Comparison of ENCODE assay signal across 7 cellular contexts in genomic region chr2:161238264-161238558, GRCh38.
DNase-seq lines count a peak whose midpoint lies in the region; ATAC-seq and TF ChIP-seq lines count a peak whose summit lies in the region.

No MANE protein-coding gene starts in this region.

- H3K9me3 ChIP-seq in iPS-15b (ENCODE audit: control insufficient read depth, insufficient read depth, low read length): no peaks in the 10 kb centered on the region

- no peak overlapping the region for H3K9ac ChIP-seq in iPS-15b (ENCODE audit: low read depth, low read length)

- no peak for TF ChIP-seq CTCF in HFF-Myc (IDR thresholded peaks at IDR 0.05; ENCODE audit: low read depth, low read length, missing control alignments)

- H3K9me3 Mint-ChIP-seq in activated T-helper 17 cell treated with anti-CD3 and anti-CD28 coated beads, Interleukin-2, amount 50 U/mL, for 72 hours: no peaks in the 10 kb centered on the region
- no peaks in the 10 kb centered on the region for H3K9me3 Mint-ChIP-seq in stimulated activated effector memory CD8-positive, alpha-beta T cell treated with anti-CD3 and anti-CD28 coated beads, Interleukin-12 subunit alpha, Interleukin-12 subunit beta, amount 100 ng/mL, for 72 hours

- no peak for DNase-seq in HFF-Myc (ENCODE audit: extremely low read depth, low read depth)
- no peak for DNase-seq in stimulated activated effector memory CD8-positive, alpha-beta T cell treated with anti-CD3 and anti-CD28 coated beads, Interleukin-12 subunit alpha, Interleukin-12 subunit beta, amount 100 ng/mL, for 72 hours (ENCODE audit: low spot score in 2 of 2)
- DNase-seq in NCI-H1417 (lab: John Stamatoyannopoulos, UW): no peak
- no peak for DNase-seq in HuH-7 (ENCODE audit: low spot score)
- DNase-seq in NOMO-1 treated with DMSO at 0.1 percent for 48 hours (lab: John Stamatoyannopoulos, UW; ENCODE audit: unreplicated experiment): no peak

- H3K27me3 ChIP-seq in iPS-15b (ENCODE audit: control insufficient read depth, insufficient read depth, low read length): peaks cover 62% of the 10 kb centered on the region

- peaks cover 5% of the 10 kb centered on the region for H3K4me1 ChIP-seq in iPS-15b (ENCODE audit: control insufficient read depth, insufficient read depth, low read length)

- H3K27ac Mint-ChIP-seq in activated T-helper 17 cell treated with anti-CD3 and anti-CD28 coated beads, Interleukin-2, amount 50 U/mL, for 72 hours: peak overlapping the region; percentile 87
- H3K27ac Mint-ChIP-seq in stimulated activated effector memory CD8-positive, alpha-beta T cell treated with anti-CD3 and anti-CD28 coated beads, Interleukin-12 subunit alpha, Interleukin-12 subunit beta, amount 100 ng/mL, for 72 hours: peak overlapping the region; percentile 69

- ATAC-seq in activated T-helper 17 cell treated with anti-CD3 and anti-CD28 coated beads, Interleukin-2, amount 50 U/mL, for 72 hours (replicated peaks): no peak
- ATAC-seq in stimulated activated effector memory CD8-positive, alpha-beta T cell treated with anti-CD3 and anti-CD28 coated beads, Interleukin-12 subunit alpha, Interleukin-12 subunit beta, amount 100 ng/mL, for 72 hours: no peak

- H3K36me3 Mint-ChIP-seq in activated T-helper 17 cell treated with anti-CD3 and anti-CD28 coated beads, Interleukin-2, amount 50 U/mL, for 72 hours (ENCODE audit: low read depth): peaks cover 34% of the 10 kb centered on the region
- peaks cover 54% of the 10 kb centered on the region for H3K36me3 Mint-ChIP-seq in stimulated activated effector memory CD8-positive, alpha-beta T cell treated with anti-CD3 and anti-CD28 coated beads, Interleukin-12 subunit alpha, Interleukin-12 subunit beta, amount 100 ng/mL, for 72 hours

- peak overlapping the region; percentile 88 for H3K4me3 Mint-ChIP-seq in activated T-helper 17 cell treated with anti-CD3 and anti-CD28 coated beads, Interleukin-2, amount 50 U/mL, for 72 hours
- peak overlapping the region; percentile 81 for H3K4me3 Mint-ChIP-seq in stimulated activated effector memory CD8-positive, alpha-beta T cell treated with anti-CD3 and anti-CD28 coated beads, Interleukin-12 subunit alpha, Interleukin-12 subunit beta, amount 100 ng/mL, for 72 hours

- H3K4me3 ChIP-seq in HFF-Myc (replicated peaks; ENCODE audit: low read depth, low read length) (peak overlapping the region; percentile 46), iPS-15b (ENCODE audit: low read depth, low read length) (peak overlapping the region; percentile 45)

- H3K36me3 ChIP-seq in iPS-15b (ENCODE audit: control insufficient read depth, insufficient read depth, low read length): no peaks in the 10 kb centered on the region

- H3K27me3 Mint-ChIP-seq in activated T-helper 17 cell treated with anti-CD3 and anti-CD28 coated beads, Interleukin-2, amount 50 U/mL, for 72 hours: no peaks in the 10 kb centered on the region

- peaks cover 23% of the 10 kb centered on the region for H3K4me1 Mint-ChIP-seq in activated T-helper 17 cell treated with anti-CD3 and anti-CD28 coated beads, Interleukin-2, amount 50 U/mL, for 72 hours
- H3K4me1 Mint-ChIP-seq in stimulated activated effector memory CD8-positive, alpha-beta T cell treated with anti-CD3 and anti-CD28 coated beads, Interleukin-12 subunit alpha, Interleukin-12 subunit beta, amount 100 ng/mL, for 72 hours: peaks cover 27% of the 10 kb centered on the region
